In the genomic region with DNA sequence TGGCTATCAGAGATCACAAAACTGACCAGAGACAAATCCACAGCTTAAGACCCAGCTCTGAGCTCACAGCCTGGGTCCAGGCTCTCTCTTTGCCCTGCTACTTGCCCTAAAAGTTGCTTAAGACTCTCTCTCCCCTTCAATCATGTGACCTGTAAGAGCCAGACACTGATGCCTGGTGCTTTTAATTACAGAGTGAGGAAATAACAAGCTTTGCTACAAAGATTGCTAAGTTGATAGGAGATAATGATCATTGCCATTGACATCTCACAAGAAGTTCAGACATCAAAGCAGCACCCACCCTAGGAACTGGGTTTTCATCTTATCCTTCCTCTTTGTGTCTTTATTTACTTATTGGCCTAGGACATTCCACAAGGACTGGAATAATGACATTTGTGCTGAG, we compare ENCODE assay signal across 17 cellular contexts.
"Had no signal": no experiment of that assay in that cellular context is flagged by ENCODE, and none has a peak within 500 bp of the region (broad histone marks: within the 10 kb centered on the region; RNA-seq: fewer than 3 reads in every experiment).

No MANE protein-coding gene starts in this region.

- H3K9me3 ChIP-seq: sigmoid colon had no signal

- H3K4me3 ChIP-seq: lung, sigmoid colon had no signal

- DNase-seq: activated CD4-positive, alpha-beta T cell treated with anti-CD3 and anti-CD28 coated beads, Interleukin-2, amount 10 ng/mL, durations not matched to agents 7 days and 5 days; activated CD8-positive, alpha-beta T cell treated with anti-CD3 and anti-CD28 coated beads, Interleukin-2, amount 10 ng/mL, durations not matched to agents 7 days and 5 days; activated naive CD4-positive, alpha-beta T cell treated with anti-CD3 and anti-CD28 coated beads, Interleukin-2, amount 10 ng/mL, durations not matched to agents 7 days and 5 days; activated T-cell treated with anti-CD3 and anti-CD28 coated beads, Interleukin-2, amount 50 U/mL, for 4 hours; cerebellar nuclear complex; cortex of kidney; effector CD4-positive, alpha-beta T cell; hippocampal formation; nephron progenitor cell; nucleus accumbens; sigmoid colon; stimulated activated CD4-positive, alpha-beta T cell treated with anti-CD3 and anti-CD28 coated beads, Interleukin-4, amount 100 ng/mL, for 4 hours; T1000 had no signal

- ATAC-seq: activated CD4-positive, CD25-positive, alpha-beta regulatory T cell treated with anti-CD3 and anti-CD28 coated beads, Interleukin-2, amount 50 U/mL, for 24 hours; activated CD8-positive, alpha-beta T cell treated with anti-CD3 and anti-CD28 coated beads, Interleukin-2, amount 10 ng/mL, durations not matched to agents 7 days and 5 days; activated T-cell treated with anti-CD3 and anti-CD28 coated beads, Interleukin-2, amount 50 U/mL, for 4 hours; esophagus mucosa; stimulated activated memory B cell treated with anti-CD40 and anti-IgM and Interleukin-4, amounts not matched to agents 10 μg/mL and 1 μg/mL and 100 μg/mL, for 72 hours had no signal

- H3K27ac ChIP-seq: sigmoid colon had no signal

- H3K27me3 ChIP-seq: sigmoid colon had no signal

- H3K36me3 ChIP-seq: sigmoid colon had no signal
